In genomic region chr3:113537155-113537554, GRCh38 we compare ENCODE assay signal across 34 cellular contexts. TPM values are rescaled to one million over a fixed set of nuclear protein-coding genes. Genes with fewer than 3 reads are reported as not detected.
DNase-seq lines count a peak whose midpoint lies in the region; ATAC-seq, FAIRE-seq and TF ChIP-seq lines count a peak whose summit lies in the region.
"Had no signal": no experiment of that assay in that cellular context is flagged by ENCODE, and none has a peak within 500 bp of the region (broad histone marks: within the 10 kb centered on the region; RNA-seq: fewer than 3 reads in every experiment).

No MANE protein-coding gene starts in this region.

- no peaks in the 10 kb centered on the region for H4K20me1 ChIP-seq in Loucy (ENCODE audit: insufficient read depth, low read length, poor library complexity, severe bottlenecking)

- no peak overlapping the region for H2AFZ ChIP-seq in Loucy (ENCODE audit: low read length)
- H2AFZ ChIP-seq: neural progenitor cell, parathyroid adenoma had no signal

- H3K27me3 ChIP-seq in Loucy (ENCODE audit: insufficient read depth, low read length, poor library complexity, severe bottlenecking) (peaks cover 14% of the 10 kb centered on the region), bronchial epithelial cell (ENCODE audit: control insufficient read depth, insufficient read depth, low read length) (no peaks in the 10 kb centered on the region)
- H3K27me3 ChIP-seq: testis had no signal

- H3K9me3 Mint-ChIP-seq in naive B cell: peaks cover 0 to 6% (median 0%) of the 10 kb centered on the region in 7 donors
- H3K9me3 Mint-ChIP-seq: activated T-helper 17 cell treated with anti-CD3 and anti-CD28 coated beads, Interleukin-2, amount 50 U/mL, for 72 hours; H9; stimulated activated naive CD8-positive, alpha-beta T cell treated with anti-CD3 and anti-CD28 coated beads, Interleukin-15, Interleukin-2, amounts not matched to agents 100 ng/mL and 50 ng/mL, for 24 hours had no signal

- H3K27me3 Mint-ChIP-seq in naive B cell: no peaks in the 10 kb centered on the region
- H3K27me3 Mint-ChIP-seq: activated naive CD4-positive, alpha-beta T cell treated with anti-CD3 and anti-CD28 coated beads, Interleukin-2, amount 10 ng/mL, durations not matched to agents 7 days and 5 days; activated T-helper 17 cell treated with anti-CD3 and anti-CD28 coated beads, Interleukin-2, amount 50 U/mL, for 72 hours; CD4-positive, alpha-beta memory T cell; stimulated activated naive CD8-positive, alpha-beta T cell treated with anti-CD3 and anti-CD28 coated beads, Interleukin-15, Interleukin-2, amounts not matched to agents 100 ng/mL and 50 ng/mL, for 24 hours had no signal

- ATAC-seq in naive B cell (ENCODE audit: low read depth in 2 of 2) (no peak), HG03342 (IDR thresholded peaks at IDR 0.05; ENCODE audit: unreplicated experiment) (no peak), HG03025 (IDR thresholded peaks at IDR 0.05; ENCODE audit: low FRiP score, unreplicated experiment) (no peak)
- ATAC-seq: activated T-helper 17 cell treated with anti-CD3 and anti-CD28 coated beads, Interleukin-2, amount 50 U/mL, for 72 hours; right cardiac atrium; Right ventricle myocardium inferior had no signal

- H3K9me2 ChIP-seq in Loucy (replicated peaks; ENCODE audit: low read depth, low read length): no peaks in the 10 kb centered on the region

- H3K36me3 Mint-ChIP-seq in naive B cell: peaks cover 0 to 21% of the 10 kb centered on the region in 2 donors
- H3K36me3 Mint-ChIP-seq: brain, neural progenitor cell had no signal

- no peak for TF ChIP-seq CTCF in Loucy (conservative IDR thresholded peaks at IDR 0.05; ENCODE audit: low read length)
- no peak for TF ChIP-seq CTCF in bronchial epithelial cell (IDR thresholded peaks at IDR 0.05; ENCODE audit: insufficient read depth, low read length, severe bottlenecking)

- H3K9ac ChIP-seq in Loucy (ENCODE audit: low read depth, low read length, poor library complexity, severe bottlenecking): no peak overlapping the region
- H3K9ac ChIP-seq: neural progenitor cell, parathyroid adenoma had no signal

- H3K4me1 ChIP-seq in Loucy (ENCODE audit: insufficient read depth, low read length, poor library complexity, severe bottlenecking): peaks cover 39% of the 10 kb centered on the region
- H3K4me1 ChIP-seq: parathyroid adenoma, testis had no signal

- H3F3A ChIP-seq in Loucy (ENCODE audit: low read depth): no peaks in the 10 kb centered on the region

- H3K36me3 ChIP-seq in Loucy (ENCODE audit: insufficient read depth, low read length) (no peaks in the 10 kb centered on the region), bronchial epithelial cell (ENCODE audit: control insufficient read depth, insufficient read depth, low read length) (no peaks in the 10 kb centered on the region)
- H3K36me3 ChIP-seq: neural progenitor cell had no signal

- H3K4me3 ChIP-seq in Loucy (ENCODE audit: low read length, poor library complexity, severe bottlenecking) (peak overlapping the region; percentile 30), bronchial epithelial cell (ENCODE audit: low read depth, low read length) (no peak overlapping the region)
- H3K4me3 ChIP-seq: neural progenitor cell, smooth muscle cell, testis had no signal

- H3K79me2 ChIP-seq in Loucy (ENCODE audit: insufficient read depth, low read length): peaks cover 16% of the 10 kb centered on the region; the same call in 1 of the 2 replicates
- H3K79me2 ChIP-seq: parathyroid adenoma had no signal

- H3K4me1 Mint-ChIP-seq in naive B cell: peaks cover 34 to 53% (median 49%) of the 10 kb centered on the region in 3 donors

- H3K4me2 ChIP-seq in Loucy (ENCODE audit: low read depth, low read length, poor library complexity, severe bottlenecking): peak overlapping the region; percentile 71
- H3K4me2 ChIP-seq: neural progenitor cell, smooth muscle cell had no signal

- peak overlapping the region in 5 of 6 donors; percentile 16 to 89 (median 74) for H3K27ac Mint-ChIP-seq in naive B cell
- H3K27ac Mint-ChIP-seq: activated naive CD4-positive, alpha-beta T cell treated with anti-CD3 and anti-CD28 coated beads, Interleukin-2, amount 10 ng/mL, durations not matched to agents 7 days and 5 days; activated T-helper 17 cell treated with anti-CD3 and anti-CD28 coated beads, Interleukin-2, amount 50 U/mL, for 72 hours; brain; H9; neural progenitor cell; T-helper 2 cell treated with Interferon-gamma antibody and Interleukin-4, amounts not matched to agents 5 μg/mL and 100 μg/mL, for 36 hours had no signal

- peak; percentile 18 for DNase-seq in NCI-H2029 treated with DMSO at 0.1 percent for 48 hours (lab: John Stamatoyannopoulos, UW)
- no peak for DNase-seq in NCI-H2029 (lab: John Stamatoyannopoulos, UW)
- DNase-seq in bronchial epithelial cell (ENCODE audit: low read depth): peak; percentile 56
- no peak for DNase-seq in naive B cell
- no peak for DNase-seq in KG1 (lab: John Stamatoyannopoulos, UW)
- DNase-seq: activated CD4-positive, alpha-beta T cell treated with anti-CD3 and anti-CD28 coated beads for 4 hours; activated naive CD4-positive, alpha-beta T cell treated with anti-CD3 and anti-CD28 coated beads, Interleukin-2, amount 10 ng/mL, durations not matched to agents 7 days and 5 days; amniotic stem cell; CD4-positive, alpha-beta memory T cell; H9; hippocampal formation; NCI-H1048; NCI-H1694 treated with DMSO at 0.1 percent for 48 hours; NCI-H2171 treated with DMSO at 0.1 percent for 48 hours; NCI-H524 treated with DMSO at 0.1 percent for 48 hours; NK-92 treated with Interleukin-12 subunit alpha and Interleukin-12 subunit beta, amount 100 ng/mL, for 24 hours; right cardiac atrium; testis had no signal

- peak overlapping the region in 1 of 8 donors; percentile 78 for H3K4me3 Mint-ChIP-seq in naive B cell
- H3K4me3 Mint-ChIP-seq: activated naive CD4-positive, alpha-beta T cell treated with anti-CD3 and anti-CD28 coated beads, Interleukin-2, amount 10 ng/mL, durations not matched to agents 7 days and 5 days; brain; H9; neural progenitor cell; stimulated activated naive CD8-positive, alpha-beta T cell treated with anti-CD3 and anti-CD28 coated beads, Interleukin-15, Interleukin-2, amounts not matched to agents 100 ng/mL and 50 ng/mL, for 24 hours; T-helper 2 cell treated with Interferon-gamma antibody and Interleukin-4, amounts not matched to agents 5 μg/mL and 100 μg/mL, for 36 hours had no signal

- H3K9me3 ChIP-seq in Loucy (ENCODE audit: insufficient read depth, low read depth, low read length): no peaks in the 10 kb centered on the region
- H3K9me3 ChIP-seq: testis had no signal

- no peak for FAIRE-seq in bronchial epithelial cell (lab: Jason Lieb, UNC)
- FAIRE-seq: A204.1, endothelial cell of umbilical vein, urothelium cell line had no signal

RNA-seq across cellular contexts. Expression of gene SIDT1, which starts 4.8 kb away (rescaled TPM):
- 0.53 and 1.3 TPM in 2 replicates for total RNA-seq in bronchial epithelial cell
- polyA plus RNA-seq in naive B cell (ENCODE audit: low read depth in 6 of 6): 100 to 1,000 TPM in 1 of 6 donors, 10 to 100 TPM in 5; 34.9 to 116 (median 54.8) TPM
- total RNA-seq: chondrocyte, endothelial cell of umbilical vein, H9, lung microvascular endothelial cell, smooth muscle cell had no signal
- polyA plus RNA-seq: smooth muscle cell had no signal

RNA-seq across cellular contexts. Expression of gene SPICE1, which starts 22.2 kb away (rescaled TPM):
- 7.4 and 7.7 TPM in 2 replicates for total RNA-seq in bronchial epithelial cell
- 1 to 10 TPM; 3.3 to 7.4 (median 6.1) TPM for polyA plus RNA-seq in naive B cell (ENCODE audit: low read depth in 6 of 6)

Comparison
In these comparisons a context has a peak if more than half of its experiments do, and no peak if none do; other contexts are left out.
1. DNase-seq: peak in NCI-H2029 treated with DMSO at 0.1 percent for 48 hours (single experiment) and bronchial epithelial cell (single experiment); none in NCI-H2029 (single experiment), naive B cell (single experiment) and KG1 (single experiment).